Comparison of ENCODE assay signal across 30 cellular contexts in genomic region chr4:83890231-83890630, GRCh38.
A peak's percentile ranks its signal among the peaks of the same experiment; 100 is the strongest.
DNase-seq lines count a peak whose midpoint lies in the region; ATAC-seq, FAIRE-seq and TF ChIP-seq lines count a peak whose summit lies in the region.
"Had no signal": no experiment of that assay in that cellular context is flagged by ENCODE, and none has a peak within 500 bp of the region (broad histone marks: within the 10 kb centered on the region; RNA-seq: fewer than 3 reads in every experiment).

No MANE protein-coding gene starts in this region.

- H3K4me1 ChIP-seq in PC-3 (ENCODE audit: insufficient read depth, low read length): peaks cover 22% of the 10 kb centered on the region
- H3K4me1 ChIP-seq in mucosa of descending colon (ENCODE audit: low read depth): no peaks in the 10 kb centered on the region
- H3K4me1 ChIP-seq: body of pancreas, gastrocnemius medialis, HAP-1, left lung, parathyroid adenoma, sigmoid colon had no signal

- H3K27ac ChIP-seq in PC-3 (ENCODE audit: low read length): peak overlapping the region; percentile 53
- H3K27ac ChIP-seq: body of pancreas, coronary artery, gastrocnemius medialis, left lung, parathyroid adenoma, RWPE1, sigmoid colon, thoracic aorta had no signal

- TF ChIP-seq CTCF in PC-3 (conservative IDR thresholded peaks at IDR 0.05; ENCODE audit: low read depth, low read length) (no peak), bronchial epithelial cell (IDR thresholded peaks at IDR 0.05; ENCODE audit: insufficient read depth, low read length, severe bottlenecking) (no peak), mucosa of descending colon (IDR thresholded peaks at IDR 0.05) (no peak)

- intact Hi-C loops in PC-3 (cut with micrococcal nuclease): no loop called here
- intact Hi-C loops in mucosa of descending colon (cut with DNase I, micrococcal nuclease): no loop called here
- intact Hi-C loops in left ventricle myocardium superior (cut with micrococcal nuclease): no loop called here
- intact Hi-C loops in posterior cingulate gyrus (cut with DNase I): no loop called here

- H3K9me3 ChIP-seq in PC-3 (ENCODE audit: low read length): no peaks in the 10 kb centered on the region
- H3K9me3 ChIP-seq in mucosa of descending colon: no peaks in the 10 kb centered on the region
- H3K9me3 ChIP-seq: body of pancreas, gastrocnemius medialis, HAP-1, left lung, sigmoid colon, thoracic aorta had no signal

- no peak overlapping the region; the same call in 1 of the 2 replicates for H3K4me3 ChIP-seq in PC-3 (ENCODE audit: low read length)
- H3K4me3 ChIP-seq in bronchial epithelial cell (ENCODE audit: low read depth, low read length): no peak overlapping the region
- H3K4me3 ChIP-seq in mucosa of descending colon: no peak overlapping the region
- H3K4me3 ChIP-seq: body of pancreas, coronary artery, gastrocnemius medialis, HAP-1, left lung, sigmoid colon, thoracic aorta had no signal

- FAIRE-seq in bronchial epithelial cell (lab: Jason Lieb, UNC): no peak
- FAIRE-seq: endometrium, GM12892 had no signal

- H4K20me1 ChIP-seq in PC-3 (ENCODE audit: low read length): no peaks in the 10 kb centered on the region

- H3K36me3 ChIP-seq in PC-3 (ENCODE audit: low read depth, low read length) (no peaks in the 10 kb centered on the region), bronchial epithelial cell (ENCODE audit: control insufficient read depth, insufficient read depth, low read length) (no peaks in the 10 kb centered on the region), mucosa of descending colon (ENCODE audit: low read depth) (no peaks in the 10 kb centered on the region)
- H3K36me3 ChIP-seq: gastrocnemius medialis, HAP-1, left lung, sigmoid colon, thoracic aorta had no signal

- DNase-seq in Daoy (ENCODE audit: low read depth) (peak; percentile 8), PC-3 (peak; percentile 30), bronchial epithelial cell (ENCODE audit: low read depth) (peak; percentile 33), kidney glomerular epithelial cell (lab: John Stamatoyannopoulos, UW) (peak; percentile 56), mucosa of descending colon (no peak), left ventricle myocardium superior (no peak), posterior cingulate gyrus (no peak)
- DNase-seq: activated CD4-positive, CD25-positive, alpha-beta regulatory T cell treated with anti-CD3 and anti-CD28 coated beads, Interleukin-2, amount 50 U/mL, for 72 hours; activated CD8-positive, alpha-beta memory T cell treated with anti-CD3 and anti-CD28 coated beads for 24 hours; activated T-cell treated with anti-CD3 and anti-CD28 coated beads, Interleukin-2, amount 50 U/mL, for 4 hours; body of pancreas; CD4-positive, CD25-positive, alpha-beta regulatory T cell; DMS153; gastrocnemius medialis; Kasumi-1; left lung; NCI-H1105; NCI-H2081; NCI-H446 treated with DMSO at 0.1 percent for 48 hours; sigmoid colon; stimulated activated naive CD4-positive, alpha-beta T cell had no signal

- H2AFZ ChIP-seq in PC-3 (ENCODE audit: low read length): no peak overlapping the region
- H2AFZ ChIP-seq: parathyroid adenoma had no signal

- ATAC-seq in PC-3 (no peak; the same call in 1 of the 2 replicates), mucosa of descending colon (no peak), GM19395 (IDR thresholded peaks at IDR 0.05; ENCODE audit: unreplicated experiment) (no peak), left ventricle myocardium superior (no peak)
- ATAC-seq: activated T-cell treated with anti-CD3 and anti-CD28 coated beads, Interleukin-2, amount 50 U/mL, for 4 hours; body of pancreas; gastrocnemius medialis; left lung; natural killer cell treated with Interleukin-12 subunit alpha and Interleukin-12 subunit beta and Interleukin-15 and Interleukin-18, amount 100 ng/mL, for 72 hours had no signal

- H3K27me3 ChIP-seq in PC-3 (ENCODE audit: low read length): no peaks in the 10 kb centered on the region
- no peaks in the 10 kb centered on the region for H3K27me3 ChIP-seq in bronchial epithelial cell (ENCODE audit: control insufficient read depth, insufficient read depth, low read length)
- H3K27me3 ChIP-seq: body of pancreas, gastrocnemius medialis, left lung, sigmoid colon had no signal

- CTCF ChIA-PET in PC-3 (lab: Charles Lee): no interaction called here

- H3K79me2 ChIP-seq in PC-3 (ENCODE audit: low read length): no peaks in the 10 kb centered on the region
- H3K79me2 ChIP-seq: parathyroid adenoma had no signal

- no peak overlapping the region for H3K9ac ChIP-seq in PC-3 (ENCODE audit: low read length)
- H3K9ac ChIP-seq: parathyroid adenoma had no signal

- BruUV-seq in PC-3 (replicated peaks; lab: Mats Ljungman, UMichigan): no TSS peak

- POLR2A ChIA-PET in PC-3 (lab: Charles Lee; ENCODE audit: unreplicated experiment): interaction anchor here (0.7 kb wide), 1 partner anchor 673 kb away, joined by 5 read pairs; no protein-coding TSS in a partner anchor

- H3F3A ChIP-seq in PC-3 (ENCODE audit: low read length, unreplicated experiment): no peaks in the 10 kb centered on the region

- H3K4me2 ChIP-seq in PC-3 (ENCODE audit: low read length): peak overlapping the region; percentile 71

- H3K9me2 ChIP-seq in PC-3 (replicated peaks; ENCODE audit: low read length): no peaks in the 10 kb centered on the region

Comparison
In these comparisons a context has a peak if more than half of its experiments do, and no peak if none do; other contexts are left out.
1. DNase-seq: peak in Daoy (single experiment), PC-3 (single experiment), bronchial epithelial cell (single experiment) and kidney glomerular epithelial cell (single experiment); none in mucosa of descending colon (0 of 3), left ventricle myocardium superior (single experiment) and posterior cingulate gyrus (0 of 10).